18 cellular contexts compared by ENCODE assay signal in genomic region chr14:100834441-100835277, GRCh38.
"Had no signal": no experiment of that assay in that cellular context is flagged by ENCODE, and none has a peak within 500 bp of the region (broad histone marks: within the 10 kb centered on the region; RNA-seq: fewer than 3 reads in every experiment).

No MANE protein-coding gene starts in this region.

- DNase-seq: effector memory CD4-positive, alpha-beta T cell; esophagus squamous epithelium; foreskin fibroblast; immature natural killer cell; left cardiac atrium; mesendoderm; naive B cell; occipital lobe; sigmoid colon; stimulated activated CD4-positive, alpha-beta T cell treated with anti-CD3 and anti-CD28 coated beads, Interleukin-12 subunit alpha, Interleukin-12 subunit beta, amount 100 ng/mL, for 4 hours; stimulated activated naive CD4-positive, alpha-beta T cell; stomach; substantia nigra; transverse colon had no signal

- H3K4me1 ChIP-seq: right atrium auricular region, sigmoid colon, stomach, transverse colon had no signal

- H3K27me3 ChIP-seq: right atrium auricular region, transverse colon had no signal

- ATAC-seq: left cardiac atrium had no signal

- H3K36me3 ChIP-seq: esophagus squamous epithelium, right atrium auricular region, sigmoid colon, stomach, thoracic aorta, transverse colon had no signal

- H3K4me3 ChIP-seq: esophagus squamous epithelium, right atrium auricular region, sigmoid colon, skin epidermis, stomach, thoracic aorta, transverse colon had no signal

- H3K9me3 ChIP-seq: esophagus squamous epithelium, right atrium auricular region, sigmoid colon, stomach, thoracic aorta, transverse colon had no signal

- H3K27ac ChIP-seq: epithelial cell of prostate, esophagus squamous epithelium, right atrium auricular region, sigmoid colon, skin epidermis, stomach, thoracic aorta, transverse colon had no signal
